ENCODE assay signal across 19 cellular contexts in genomic region chr6:62090442-62091229, GRCh38.
DNase-seq lines count a peak whose midpoint lies in the region; ATAC-seq and TF ChIP-seq lines count a peak whose summit lies in the region.
"Had no signal": no experiment of that assay in that cellular context is flagged by ENCODE, and none has a peak within 500 bp of the region (broad histone marks: within the 10 kb centered on the region; RNA-seq: fewer than 3 reads in every experiment).

No MANE protein-coding gene starts in this region.

- H3K4me2 ChIP-seq in Karpas-422 (ENCODE audit: low read depth, low read length, poor library complexity, severe bottlenecking), result peak overlapping the region; percentile 31
- H3K4me2 ChIP-seq: GM23338 had no signal

- H3K27ac Mint-ChIP-seq in activated B cell treated with CpG ODN at 0.5 μM for 24 hours, result peak overlapping the region; percentile 82
- H3K27ac Mint-ChIP-seq: CD8-positive, alpha-beta memory T cell; GM23338; HFFc6 had no signal

- H3K4me3 Mint-ChIP-seq in activated B cell treated with CpG ODN at 0.5 μM for 24 hours, result peak overlapping the region; percentile 62
- H3K4me3 Mint-ChIP-seq: CD4-positive, CD25-positive, alpha-beta regulatory T cell; CD8-positive, alpha-beta memory T cell; GM23338; HFFc6 had no signal

- CTCF ChIA-PET in activated B cell treated with CpG ODN at 0.5 μM for 24 hours (lab: Charles Lee), result no interaction called here

- no peak overlapping the region for H3K4me3 ChIP-seq in Karpas-422 (ENCODE audit: low read length)
- no peak overlapping the region for H3K4me3 ChIP-seq in spleen
- H3K4me3 ChIP-seq in gastrocnemius medialis, result no peak overlapping the region
- H3K4me3 ChIP-seq: GM23338 had no signal

- H3K9me3 ChIP-seq in Karpas-422 (ENCODE audit: low read length) (no peaks in the 10 kb centered on the region), spleen (peaks cover 0 to 6% (median 0%) of the 10 kb centered on the region in 8 donors), gastrocnemius medialis (no peaks in the 10 kb centered on the region)
- H3K9me3 ChIP-seq: BE2C had no signal

- no peaks in the 10 kb centered on the region for H3K36me3 Mint-ChIP-seq in activated B cell treated with CpG ODN at 0.5 μM for 24 hours (ENCODE audit: low read depth)
- H3K36me3 Mint-ChIP-seq: CD4-positive, CD25-positive, alpha-beta regulatory T cell; CD8-positive, alpha-beta memory T cell had no signal

- TF ChIP-seq POLR2A in spleen (IDR thresholded peaks at IDR 0.05), result no peak
- TF ChIP-seq POLR2A in gastrocnemius medialis (IDR thresholded peaks at IDR 0.05), result no peak

- WGBS in spleen, 5 donors, result 71 to 77% (median 71%) methylated on average over 5 of the region's 5 CpGs

- H3K27ac ChIP-seq in Karpas-422 (ENCODE audit: low read length), result peak overlapping the region; percentile 36
- peak overlapping the region in 6 of 8 donors; percentile 14 to 73 (median 36) for H3K27ac ChIP-seq in spleen
- no peak overlapping the region for H3K27ac ChIP-seq in gastrocnemius medialis

- H3K9ac ChIP-seq in Karpas-422 (ENCODE audit: low read length), result no peak overlapping the region

- H4K20me1 ChIP-seq in Karpas-422 (ENCODE audit: insufficient read depth, low read depth, low read length), result no peaks in the 10 kb centered on the region

- no peaks in the 10 kb centered on the region for H3K36me3 ChIP-seq in Karpas-422 (ENCODE audit: insufficient read depth, low read length)
- no peaks in the 10 kb centered on the region for H3K36me3 ChIP-seq in spleen
- no peaks in the 10 kb centered on the region for H3K36me3 ChIP-seq in gastrocnemius medialis
- H3K36me3 ChIP-seq: BE2C had no signal

- in situ Hi-C loops in gastrocnemius medialis (cut with MboI; ENCODE audit: low sequenced_read_pairs in 4 of 4), result no loop called here

- TF ChIP-seq CTCF in activated B cell treated with CpG ODN at 0.5 μM for 24 hours (IDR thresholded peaks at IDR 0.05), result no peak
- no peak for TF ChIP-seq CTCF in spleen (IDR thresholded peaks at IDR 0.05 in 8 of 11, conservative IDR thresholded peaks at IDR 0.05 in 3 of 11)
- no peak for TF ChIP-seq CTCF in gastrocnemius medialis (IDR thresholded peaks at IDR 0.05 in 4 of 5, conservative IDR thresholded peaks at IDR 0.05 in 1 of 5)

- H3K9me2 ChIP-seq in Karpas-422 (replicated peaks; ENCODE audit: insufficient read depth, low read length), result no peaks in the 10 kb centered on the region

- DNase-seq in Karpas-422, result peak; percentile 48
- no peak for DNase-seq in activated B cell treated with CpG ODN at 0.5 μM for 24 hours
- DNase-seq in spleen, result no peak
- no peak for DNase-seq in gastrocnemius medialis
- DNase-seq in activated CD4-positive, alpha-beta T cell treated with anti-CD3 and anti-CD28 coated beads, Interleukin-2, amount 50 U/mL, for 4 hours, result no peak
- DNase-seq: BE2C; C1 segment of cervical spinal cord; CD4-positive, CD25-positive, alpha-beta regulatory T cell; CD8-positive, alpha-beta memory T cell; COR-L47; DMS 273 treated with DMSO at 0.1 percent for 48 hours; DMS53; DND-41; EL; HFFc6; IMR-90 had no signal

- no peaks in the 10 kb centered on the region for H3K27me3 ChIP-seq in Karpas-422 (ENCODE audit: low read length)
- no peaks in the 10 kb centered on the region for H3K27me3 ChIP-seq in spleen (replicated peaks in 1 of 7)
- H3K27me3 ChIP-seq in gastrocnemius medialis, result no peaks in the 10 kb centered on the region
- H3K27me3 ChIP-seq: BE2C had no signal

- no peak overlapping the region for H2AFZ ChIP-seq in Karpas-422 (ENCODE audit: low read length)
- H2AFZ ChIP-seq: GM23338 had no signal

- peak; percentile 86 for ATAC-seq in activated B cell treated with CpG ODN at 0.5 μM for 24 hours (ENCODE audit: low read depth)
- ATAC-seq in GM18519 (IDR thresholded peaks at IDR 0.05; ENCODE audit: low FRiP score, unreplicated experiment), result no peak
- no peak for ATAC-seq in gastrocnemius medialis
- ATAC-seq: GM23338, HCT116 had no signal

- H3K9me3 Mint-ChIP-seq in activated B cell treated with CpG ODN at 0.5 μM for 24 hours, result no peaks in the 10 kb centered on the region

- POLR2A ChIA-PET in activated B cell treated with CpG ODN at 0.5 μM for 24 hours (lab: Charles Lee), result no interaction called here

- peaks cover 54% of the 10 kb centered on the region for H3K4me1 Mint-ChIP-seq in activated B cell treated with CpG ODN at 0.5 μM for 24 hours
- H3K4me1 Mint-ChIP-seq: CD4-positive, CD25-positive, alpha-beta regulatory T cell; CD8-positive, alpha-beta memory T cell; GM23338 had no signal

- no peaks in the 10 kb centered on the region for H3K27me3 Mint-ChIP-seq in activated B cell treated with CpG ODN at 0.5 μM for 24 hours
- H3K27me3 Mint-ChIP-seq: CD4-positive, CD25-positive, alpha-beta regulatory T cell; CD8-positive, alpha-beta memory T cell had no signal

- H3K4me1 ChIP-seq in Karpas-422 (ENCODE audit: low read length) (peaks cover 21% of the 10 kb centered on the region), spleen (peaks cover 0 to 5% (median 0%) of the 10 kb centered on the region in 6 donors), gastrocnemius medialis (no peaks in the 10 kb centered on the region)
- H3K4me1 ChIP-seq: BE2C had no signal

- intact Hi-C loops in activated B cell treated with CpG ODN at 0.5 μM for 24 hours (cut with micrococcal nuclease) (loop anchor here (5.0 kb wide), 1 partner anchor 197 kb away; the partner anchor contains the start of gene KHDRBS2), spleen (cut with DNase I; ENCODE audit: low total_unique reads) (no loop called here), gastrocnemius medialis (cut with DNase I; ENCODE audit: low total_unique reads) (no loop called here)

- peaks cover 41% of the 10 kb centered on the region for H3K79me2 ChIP-seq in Karpas-422 (ENCODE audit: low read length)

Comparison
In these comparisons a context has a peak if more than half of its experiments do, and no peak if none do; other contexts are left out.
1. H3K27ac ChIP-seq: peak in Karpas-422 (single experiment) and spleen (6 of 8); none in gastrocnemius medialis (0 of 4).